22 cellular contexts compared by ENCODE assay signal in genomic region chr6:118296129-118296852, GRCh38.
DNase-seq lines count a peak whose midpoint lies in the region; ATAC-seq and TF ChIP-seq lines count a peak whose summit lies in the region.
"Had no signal": no experiment of that assay in that cellular context is flagged by ENCODE, and none has a peak within 500 bp of the region (broad histone marks: within the 10 kb centered on the region; RNA-seq: fewer than 3 reads in every experiment).

No MANE protein-coding gene starts in this region.

- H3K9ac ChIP-seq in IMR-90 (ENCODE audit: low read depth, low read length) = no peak overlapping the region
- no peak overlapping the region for H3K9ac ChIP-seq in rectal smooth muscle tissue (ENCODE audit: low read length)

- H4K91ac ChIP-seq in IMR-90 (ENCODE audit: insufficient read depth, low read depth, low read length) = no peak overlapping the region

- CTCF ChIA-PET in IMR-90 (lab: Yijun Ruan, JAX) = no interaction called here

- no peaks in the 10 kb centered on the region for H3K27me3 ChIP-seq in IMR-90 (ENCODE audit: control insufficient read depth, insufficient read depth, low read length)
- no peaks in the 10 kb centered on the region for H3K27me3 ChIP-seq in right cardiac atrium (ENCODE audit: control insufficient read depth, insufficient read depth)
- H3K27me3 ChIP-seq in rectal smooth muscle tissue (ENCODE audit: control insufficient read depth, insufficient read depth, low read length) = no peaks in the 10 kb centered on the region
- H3K27me3 ChIP-seq: uterus had no signal

- H3K23ac ChIP-seq in IMR-90 (ENCODE audit: low read depth, low read length) = no peak overlapping the region

- dilution Hi-C loops in IMR-90 (cut with HindIII; ENCODE audit: low sequenced_read_pairs, unreplicated experiment) = no loop called here

- POLR2A ChIA-PET in IMR-90 (lab: Charles Lee; ENCODE audit: unreplicated experiment) = no interaction called here

- H3K27ac ChIP-seq in IMR-90 (ENCODE audit: insufficient read depth, low read length) (no peak overlapping the region), coronary artery (peak overlapping the region; percentile 86 to 91), right cardiac atrium (ENCODE audit: low read length) (peak overlapping the region; percentile 100), rectal smooth muscle tissue (ENCODE audit: low read depth, low read length) (peak overlapping the region; percentile 50)

- H4K8ac ChIP-seq in IMR-90 (ENCODE audit: low read depth in 2 of 2, low read length in 2 of 2) = no peak overlapping the region

- 0 out of 3 replicates have a peak overlapping the region, but pooled peaks have one; percentile 58 for H2BK15ac ChIP-seq in IMR-90 (ENCODE audit: low read depth, low read length)

- intact Hi-C loops in IMR-90 (cut with micrococcal nuclease) (no loop called here), right cardiac atrium (cut with DNase I) (loop anchor here in 1 of 4 donors (5.0 kb wide), 1 partner anchor 76 kb away; no protein-coding TSS in a partner anchor)

- no peak for DNase-seq in IMR-90
- DNase-seq in coronary artery (ENCODE audit: low spot score) = no peak
- no peak for DNase-seq in right cardiac atrium
- no peak for DNase-seq in mucosa of gallbladder (ENCODE audit: low spot score)
- DNase-seq in KBM-7 = no peak
- no peak for DNase-seq in anterior cingulate cortex (lab: John Stamatoyannopoulos, UW)
- DNase-seq: activated B cell treated with CpG ODN at 0.5 μM for 24 hours; activated CD4-positive, alpha-beta T cell treated with anti-CD3 and anti-CD28 coated beads, Interleukin-2, amount 10 ng/mL, durations not matched to agents 7 days and 5 days; activated effector memory CD4-positive, alpha-beta T cell treated with Interleukin-2 at 50 U/mL for 16 hours; central memory CD4-positive, alpha-beta T cell; erythroblast; HCEC 1CT; kidney; NCI-H1105; NCI-H187; NCI-H2171; stimulated activated naive B cell treated with anti-CD40 and anti-IgM and Interleukin-4, amounts not matched to agents 10 μg/mL and 1 μg/mL and 100 μg/mL, for 72 hours; T-cell; uterus had no signal

- no peak overlapping the region for H3K14ac ChIP-seq in IMR-90 (replicated peaks; ENCODE audit: low read depth, low read length)

- BruUV-seq in IMR-90 (replicated peaks; lab: Mats Ljungman, UMichigan) = no TSS peak

- no peak overlapping the region for H3K4ac ChIP-seq in IMR-90 (ENCODE audit: low read depth, low read length)

- no peak overlapping the region for H2AFZ ChIP-seq in IMR-90 (replicated peaks; ENCODE audit: low read length, poor library complexity)

- H3K18ac ChIP-seq in IMR-90 (ENCODE audit: low read depth, low read length) = no peak overlapping the region

- no peaks in the 10 kb centered on the region for H3K9me3 ChIP-seq in IMR-90 (ENCODE audit: control insufficient read depth, insufficient read depth, low read length)
- H3K9me3 ChIP-seq in right cardiac atrium (ENCODE audit: control insufficient read depth, low read length) = no peaks in the 10 kb centered on the region
- H3K9me3 ChIP-seq: uterus had no signal

- H2AK9ac ChIP-seq in IMR-90 (replicated peaks; ENCODE audit: low read depth, low read length, poor library complexity) = no peak overlapping the region

- no peak overlapping the region for H2BK120ac ChIP-seq in IMR-90 (ENCODE audit: low read depth, low read length)

- H3K56ac ChIP-seq in IMR-90 (ENCODE audit: extremely low read depth, insufficient read depth, low read length) = no peak overlapping the region

- no peak for TF ChIP-seq RAD21 in IMR-90 (IDR thresholded peaks at IDR 0.05; ENCODE audit: low read length)

- H3K4me1 ChIP-seq in IMR-90 (ENCODE audit: control insufficient read depth, insufficient read depth, low read length) (peaks cover 11% of the 10 kb centered on the region), right cardiac atrium (ENCODE audit: control insufficient read depth, insufficient read depth, low read length) (peaks cover 11% of the 10 kb centered on the region), rectal smooth muscle tissue (ENCODE audit: control insufficient read depth, insufficient read depth, low read length) (peaks cover 48% of the 10 kb centered on the region)
- H3K4me1 ChIP-seq: uterus had no signal

- no peak overlapping the region for H2BK20ac ChIP-seq in IMR-90 (ENCODE audit: low read depth, low read length)

- in situ Hi-C loops in IMR-90 (cut with MboI; ENCODE audit: low sequenced_read_pairs) (no loop called here), KBM-7 (cut with MboI; ENCODE audit: low pct_unique_long_range_greater_than_20kb, low sequenced_read_pairs) (loop anchor here (25.0 kb wide), 1 partner anchor 291 kb away; no protein-coding TSS in a partner anchor)

- WGBS in IMR-90 (ENCODE audit: extremely low coverage in 2 of 2, insufficient read length in 1 of 2), 2 experiments = no CpG with 5 or more reads among the region's 5 CpGs
- WGBS in right cardiac atrium = 34% methylated on average over 5 of the region's 5 CpGs

- no peaks in the 10 kb centered on the region for H4K20me1 ChIP-seq in IMR-90 (ENCODE audit: insufficient read depth, low read length)

- no peak for TF ChIP-seq POLR2A in IMR-90 (IDR thresholded peaks at IDR 0.05; ENCODE audit: low read depth, low read length)

- H3K4me3 ChIP-seq in IMR-90 (ENCODE audit: insufficient read depth, low read depth, low read length) (no peak overlapping the region), coronary artery (peak overlapping the region; percentile 29), right cardiac atrium (ENCODE audit: low read length) (no peak overlapping the region), rectal smooth muscle tissue (ENCODE audit: low read length) (no peak overlapping the region)
- H3K4me3 ChIP-seq: uterus had no signal

- no peaks in the 10 kb centered on the region for H3K36me3 ChIP-seq in IMR-90 (ENCODE audit: control insufficient read depth, insufficient read depth, low read length)
- H3K36me3 ChIP-seq in rectal smooth muscle tissue (ENCODE audit: control insufficient read depth, insufficient read depth, low read length) = no peaks in the 10 kb centered on the region
- H3K36me3 ChIP-seq: uterus had no signal

- H3K9me1 ChIP-seq in IMR-90 (ENCODE audit: insufficient read depth, low read length) = 0 out of 2 replicates have a peak, but pooled peaks cover 3% of the 10 kb centered on the region

- H2BK5ac ChIP-seq in IMR-90 (ENCODE audit: low read depth, low read length, poor library complexity, severe bottlenecking) = no peak overlapping the region

- H3K4me2 ChIP-seq in IMR-90 (ENCODE audit: low read depth, low read length) = no peak overlapping the region

- TF ChIP-seq CTCF in IMR-90 (conservative IDR thresholded peaks at IDR 0.05; ENCODE audit: low read depth, low read length) (no peak), coronary artery (IDR thresholded peaks at IDR 0.05) (no peak)

- no peak for ATAC-seq in IMR-90 (ENCODE audit: low read depth)
- ATAC-seq in right cardiac atrium = peak; percentile 59 to 66
- no peak for ATAC-seq in HG02588 (IDR thresholded peaks at IDR 0.05; ENCODE audit: unreplicated experiment)
- ATAC-seq: activated naive CD4-positive, alpha-beta T cell treated with anti-CD3 and anti-CD28 coated beads, Interleukin-2, amount 50 U/mL, for 72 hours; stimulated activated naive B cell treated with anti-CD40 and anti-IgM and Interleukin-4, amounts not matched to agents 10 μg/mL and 1 μg/mL and 100 μg/mL, for 72 hours; T-cell had no signal

- H4K5ac ChIP-seq in IMR-90 (ENCODE audit: low read depth, low read length) = no peak overlapping the region

- no peaks in the 10 kb centered on the region for H3K79me1 ChIP-seq in IMR-90 (ENCODE audit: low read depth in 1 of 2, low read length in 2 of 2)

- H2AK5ac ChIP-seq in IMR-90 (ENCODE audit: low read depth, low read length) = no peak overlapping the region

TF ChIP-seq in IMR-90, 13 proteins besides CTCF, POLR2A, EP300 and RAD21:
- no peak for TF ChIP-seq CHD1 (IDR thresholded peaks at IDR 0.05; ENCODE audit: low read depth, low read length)
- no peak for TF ChIP-seq RFX5 (IDR thresholded peaks at IDR 0.05; ENCODE audit: low read depth, low read length)
- no peak for TF ChIP-seq FOS (IDR thresholded peaks at IDR 0.05; ENCODE audit: low read depth, low read length)
- no peak for TF ChIP-seq CEBPB (IDR thresholded peaks at IDR 0.05; ENCODE audit: low read depth, low read length)
- TF ChIP-seq, protein P1, sequence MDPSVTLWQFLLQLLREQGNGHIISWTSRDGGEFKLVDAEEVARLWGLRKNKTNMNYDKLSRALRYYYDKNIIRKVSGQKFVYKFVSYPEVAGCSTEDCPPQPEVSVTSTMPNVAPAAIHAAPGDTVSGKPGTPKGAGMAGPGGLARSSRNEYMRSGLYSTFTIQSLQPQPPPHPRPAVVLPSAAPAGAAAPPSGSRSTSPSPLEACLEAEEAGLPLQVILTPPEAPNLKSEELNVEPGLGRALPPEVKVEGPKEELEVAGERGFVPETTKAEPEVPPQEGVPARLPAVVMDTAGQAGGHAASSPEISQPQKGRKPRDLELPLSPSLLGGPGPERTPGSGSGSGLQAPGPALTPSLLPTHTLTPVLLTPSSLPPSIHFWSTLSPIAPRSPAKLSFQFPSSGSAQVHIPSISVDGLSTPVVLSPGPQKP (IDR thresholded peaks at IDR 0.05; ENCODE audit: borderline replicate concordance, low read depth, low read length) = no peak
- no peak for TF ChIP-seq MXI1 (IDR thresholded peaks at IDR 0.05; ENCODE audit: borderline replicate concordance, low read depth, low read length)
- TF ChIP-seq SMC3 (IDR thresholded peaks at IDR 0.05; ENCODE audit: low read depth, low read length) = no peak
- TF ChIP-seq MAZ (IDR thresholded peaks at IDR 0.05; ENCODE audit: borderline replicate concordance, low read depth, low read length) = no peak
- TF ChIP-seq USF2 (IDR thresholded peaks at IDR 0.05; ENCODE audit: low read depth, low read length) = no peak
- TF ChIP-seq MAFK (IDR thresholded peaks at IDR 0.05; ENCODE audit: low read depth, low read length) = no peak
- no peak for TF ChIP-seq NFE2L2 (IDR thresholded peaks at IDR 0.05; ENCODE audit: low read depth, low read length)
- no peak for TF ChIP-seq BHLHE40 (IDR thresholded peaks at IDR 0.05; ENCODE audit: low read depth, low read length)
- no peak for TF ChIP-seq RCOR1 (IDR thresholded peaks at IDR 0.05; ENCODE audit: insufficient replicate concordance, low read length)
TF ChIP-seq in IMR-90: peak in this region for 0.

Comparison
In these comparisons a context has a peak if more than half of its experiments do, and no peak if none do; other contexts are left out.
1. ATAC-seq: peak in right cardiac atrium (2 of 2); none in IMR-90 (single experiment) and HG02588 (single experiment).